8 cellular contexts compared by ENCODE assay signal in genomic region chr2:226797989-226798421, GRCh38. TPM values are rescaled to one million over a fixed set of nuclear protein-coding genes. Genes with fewer than 3 reads are reported as not detected.
DNase-seq lines count a peak whose midpoint lies in the region; ATAC-seq, FAIRE-seq and TF ChIP-seq lines count a peak whose summit lies in the region.

No MANE protein-coding gene starts in this region.

- H3K9me3 ChIP-seq in lung (ENCODE audit: control insufficient read depth in 2 of 2, insufficient read depth in 1 of 2, low read length in 1 of 2) (peaks cover 0 to 4% of the 10 kb centered on the region in 2 donors), upper lobe of left lung (no peaks in the 10 kb centered on the region)

- H3K4me3 ChIP-seq in bronchial epithelial cell (ENCODE audit: low read depth, low read length), result peak overlapping the region; percentile 91
- peak overlapping the region; percentile 64 for H3K4me3 ChIP-seq in lung
- H3K4me3 ChIP-seq in upper lobe of left lung, result peak overlapping the region; percentile 26 to 91 (median 70)

- H3K27ac ChIP-seq in lung (ENCODE audit: low read depth in 1 of 2, low read length in 1 of 2), result peak overlapping the region; percentile 74 to 89
- H3K27ac ChIP-seq in upper lobe of left lung, result peak overlapping the region; percentile 76 to 90 (median 88)

- DNase-seq in activated CD8-positive, alpha-beta memory T cell treated with anti-CD3 and anti-CD28 coated beads, Interleukin-2, amount 50 U/mL, for 48 hours, result peak; percentile 51
- no peak for DNase-seq in activated CD8-positive, alpha-beta memory T cell treated with anti-CD3 and anti-CD28 coated beads for 24 hours
- DNase-seq in bronchial epithelial cell (ENCODE audit: low read depth) (no peak), lung (ENCODE audit: low spot score) (no peak), upper lobe of left lung (no peak), left lobe of liver (ENCODE audit: low spot score) (no peak), cortex of kidney (lab: John Stamatoyannopoulos, UW) (no peak)

- WGBS in lung, 2 donors, result 58 to 62% methylated on average over 23 of the region's 23 CpGs
- 61 to 69% methylated on average over 7 to 13 of the region's 23 CpGs for WGBS in upper lobe of left lung, 2 donors

- no peak for TF ChIP-seq CTCF in bronchial epithelial cell (IDR thresholded peaks at IDR 0.05; ENCODE audit: insufficient read depth, low read length, severe bottlenecking)
- TF ChIP-seq CTCF in lung (IDR thresholded peaks at IDR 0.05; ENCODE audit: control extremely low read depth, extremely low read depth), result no peak
- TF ChIP-seq CTCF in upper lobe of left lung (IDR thresholded peaks at IDR 0.05), result no peak

- ATAC-seq in lung (ENCODE audit: insufficient read depth, low FRiP score), result no peak
- no peak for ATAC-seq in upper lobe of left lung (ENCODE audit: low FRiP score in 2 of 2)
- ATAC-seq in GM19467 (IDR thresholded peaks at IDR 0.05; ENCODE audit: unreplicated experiment), result no peak
- no peak for ATAC-seq in left lobe of liver

- FAIRE-seq in bronchial epithelial cell (lab: Jason Lieb, UNC), result no peak

- TF ChIP-seq EP300 in upper lobe of left lung (IDR thresholded peaks at IDR 0.05), result no peak

- no peak for TF ChIP-seq POLR2A in upper lobe of left lung (IDR thresholded peaks at IDR 0.05)

- peaks cover 8% of the 10 kb centered on the region for H3K36me3 ChIP-seq in bronchial epithelial cell (ENCODE audit: control insufficient read depth, insufficient read depth, low read length)
- no peaks in the 10 kb centered on the region for H3K36me3 ChIP-seq in lung (ENCODE audit: control insufficient read depth in 2 of 2, insufficient read depth in 2 of 2, low read length in 2 of 2)
- peaks cover 0 to 4% (median 0%) of the 10 kb centered on the region in 4 donors for H3K36me3 ChIP-seq in upper lobe of left lung

- H3K27me3 ChIP-seq in bronchial epithelial cell (ENCODE audit: control insufficient read depth, insufficient read depth, low read length) (no peaks in the 10 kb centered on the region), lung (ENCODE audit: control insufficient read depth, insufficient read depth) (no peaks in the 10 kb centered on the region), upper lobe of left lung (no peaks in the 10 kb centered on the region)

- H3K4me1 ChIP-seq in lung (ENCODE audit: control insufficient read depth in 2 of 2, insufficient read depth in 2 of 2, low read length in 2 of 2), result peaks cover 0 to 13% of the 10 kb centered on the region in 2 donors
- H3K4me1 ChIP-seq in upper lobe of left lung, result peaks cover 33 to 83% (median 53%) of the 10 kb centered on the region in 4 donors

RNA-seq across cellular contexts. Expression of gene IRS1, which starts 1.6 kb away (rescaled TPM):
- total RNA-seq in bronchial epithelial cell (7.0 and 12.6 TPM in 2 replicates), lung (10 to 100 TPM; 10.9 to 36.7 TPM), upper lobe of left lung (10 to 100 TPM in 5 of 6 donors, 1 to 10 TPM in 1; 9.3 to 14.3 (median 12.4) TPM), left lobe of liver (25.3 TPM)
- polyA plus RNA-seq in lung, result 1 to 10 TPM; 3.1 to 4.9 TPM

RNA-seq across cellular contexts. Expression of gene RHBDD1, which starts 37.8 kb away (rescaled TPM):
- total RNA-seq in bronchial epithelial cell (29.7 and 32.0 TPM in 2 replicates), lung (10 to 100 TPM; 40.3 to 66.4 TPM), upper lobe of left lung (10 to 100 TPM in 5 of 6 donors, 1 to 10 TPM in 1; 2.6 to 40.2 (median 14.5) TPM), left lobe of liver (21.3 TPM)
- 1 to 10 TPM; 4.8 to 9.1 TPM for polyA plus RNA-seq in lung
